Comparison of ENCODE assay signal across 8 cellular contexts in genomic region chr13:24097064-24097463, GRCh38.
DNase-seq lines count a peak whose midpoint lies in the region; ATAC-seq lines count a peak whose summit lies in the region.
"Had no signal": no experiment of that assay in that cellular context is flagged by ENCODE, and none has a peak within 500 bp of the region (broad histone marks: within the 10 kb centered on the region; RNA-seq: fewer than 3 reads in every experiment).

No MANE protein-coding gene starts in this region.

- ATAC-seq in GM18909 (IDR thresholded peaks at IDR 0.05; ENCODE audit: poor library complexity, unreplicated experiment), result peak; percentile 69

- peak; percentile 32 for DNase-seq in LHCN-M2 (ENCODE audit: low read depth)
- peak; percentile 6 for DNase-seq in activated naive CD8-positive, alpha-beta T cell treated with anti-CD3 and anti-CD28 coated beads, Interleukin-2, amount 50 U/mL, for 16 hours (ENCODE audit: low read depth, low spot score)
- DNase-seq in stimulated activated CD4-positive, alpha-beta T cell treated with anti-CD3 and anti-CD28 coated beads, Interleukin-1b, Interleukin-23, amount 100 ng/mL, for 48 hours, result peak; percentile 74
- DNase-seq in hepatic stellate cell (ENCODE audit: low spot score), result no peak
- DNase-seq in DMS79 treated with DMSO at 0.1 percent for 48 hours (lab: John Stamatoyannopoulos, UW), result no peak
- no peak for DNase-seq in kidney glomerular epithelial cell (lab: John Stamatoyannopoulos, UW)
- DNase-seq: activated B cell treated with CpG ODN at 0.5 μM for 24 hours had no signal

Comparison
In these comparisons a context has a peak if more than half of its experiments do, and no peak if none do; other contexts are left out.
1. DNase-seq: peak in LHCN-M2 (single experiment), activated naive CD8-positive, alpha-beta T cell treated with anti-CD3 and anti-CD28 coated beads, Interleukin-2, amount 50 U/mL, for 16 hours (single experiment) and stimulated activated CD4-positive, alpha-beta T cell treated with anti-CD3 and anti-CD28 coated beads, Interleukin-1b, Interleukin-23, amount 100 ng/mL, for 48 hours (single experiment); none in hepatic stellate cell (single experiment), DMS79 treated with DMSO at 0.1 percent for 48 hours (single experiment) and kidney glomerular epithelial cell (single experiment).